8 cellular contexts compared by ENCODE assay signal in genomic region chr9:734831-735511, GRCh38.
DNase-seq lines count a peak whose midpoint lies in the region; ATAC-seq and TF ChIP-seq lines count a peak whose summit lies in the region.

No MANE protein-coding gene starts in this region.

- intact Hi-C loops in upper lobe of right lung (cut with DNase I), result no loop called here

- no peaks in the 10 kb centered on the region for H3K27me3 ChIP-seq in SJCRH30
- no peaks in the 10 kb centered on the region for H3K27me3 ChIP-seq in muscle layer of colon (ENCODE audit: control insufficient read depth in 1 of 2, insufficient read depth in 2 of 2, low read length in 2 of 2)
- H3K27me3 ChIP-seq in upper lobe of right lung, result no peaks in the 10 kb centered on the region

- DNase-seq in SJCRH30 (peak; percentile 7 to 8), fibroblast of peridontal ligament (ENCODE audit: extremely low read depth) (peak; percentile 99), upper lobe of right lung (no peak), UCSD-AML1 (lab: John Stamatoyannopoulos, UW; ENCODE audit: unreplicated experiment) (no peak), GM19238 (ENCODE audit: insufficient read length, low spot score) (no peak)

- H3K4me1 ChIP-seq in SJCRH30 (no peaks in the 10 kb centered on the region), muscle layer of colon (ENCODE audit: insufficient read depth, low read length) (peaks cover 55% of the 10 kb centered on the region), upper lobe of right lung (peaks cover 33% of the 10 kb centered on the region)

- H3K9ac ChIP-seq in muscle layer of colon (ENCODE audit: low read length), result no peak overlapping the region

- ATAC-seq in upper lobe of right lung (peak; percentile 48), GM18520 (IDR thresholded peaks at IDR 0.05; ENCODE audit: unreplicated experiment) (no peak), GM21786 (IDR thresholded peaks at IDR 0.05; ENCODE audit: unreplicated experiment) (no peak)

- H3K27ac ChIP-seq in SJCRH30, result peak overlapping the region; percentile 36
- peak overlapping the region; percentile 67 for H3K27ac ChIP-seq in muscle layer of colon (ENCODE audit: low read depth, low read length)
- peak overlapping the region; percentile 44 for H3K27ac ChIP-seq in upper lobe of right lung

- peaks cover 14% of the 10 kb centered on the region for H3K36me3 ChIP-seq in SJCRH30
- peaks cover 48% of the 10 kb centered on the region for H3K36me3 ChIP-seq in muscle layer of colon (ENCODE audit: insufficient read depth, low read length)
- H3K36me3 ChIP-seq in upper lobe of right lung, result peaks cover 49% of the 10 kb centered on the region

- H3K4me3 ChIP-seq in SJCRH30, result no peak overlapping the region
- no peak overlapping the region for H3K4me3 ChIP-seq in muscle layer of colon (ENCODE audit: low read depth in 1 of 2, low read length in 2 of 2)
- no peak overlapping the region for H3K4me3 ChIP-seq in upper lobe of right lung

- no peaks in the 10 kb centered on the region for H3K9me3 ChIP-seq in SJCRH30 (replicated peaks)
- H3K9me3 ChIP-seq in muscle layer of colon (ENCODE audit: low read length), result no peaks in the 10 kb centered on the region
- no peaks in the 10 kb centered on the region for H3K9me3 ChIP-seq in upper lobe of right lung

- TF ChIP-seq CTCF in upper lobe of right lung (IDR thresholded peaks at IDR 0.05), result no peak

Comparison
In these comparisons a context has a peak if more than half of its experiments do, and no peak if none do; other contexts are left out.
1. DNase-seq: peak in SJCRH30 (2 of 2) and fibroblast of peridontal ligament (single experiment); none in upper lobe of right lung (single experiment), UCSD-AML1 (single experiment) and GM19238 (single experiment).
2. Peak in every context shown above with its lines, with median percentiles within 50 percentile points of each other: H3K27ac ChIP-seq.